1 cellular context compared by ENCODE assay signal in the genomic region with DNA sequence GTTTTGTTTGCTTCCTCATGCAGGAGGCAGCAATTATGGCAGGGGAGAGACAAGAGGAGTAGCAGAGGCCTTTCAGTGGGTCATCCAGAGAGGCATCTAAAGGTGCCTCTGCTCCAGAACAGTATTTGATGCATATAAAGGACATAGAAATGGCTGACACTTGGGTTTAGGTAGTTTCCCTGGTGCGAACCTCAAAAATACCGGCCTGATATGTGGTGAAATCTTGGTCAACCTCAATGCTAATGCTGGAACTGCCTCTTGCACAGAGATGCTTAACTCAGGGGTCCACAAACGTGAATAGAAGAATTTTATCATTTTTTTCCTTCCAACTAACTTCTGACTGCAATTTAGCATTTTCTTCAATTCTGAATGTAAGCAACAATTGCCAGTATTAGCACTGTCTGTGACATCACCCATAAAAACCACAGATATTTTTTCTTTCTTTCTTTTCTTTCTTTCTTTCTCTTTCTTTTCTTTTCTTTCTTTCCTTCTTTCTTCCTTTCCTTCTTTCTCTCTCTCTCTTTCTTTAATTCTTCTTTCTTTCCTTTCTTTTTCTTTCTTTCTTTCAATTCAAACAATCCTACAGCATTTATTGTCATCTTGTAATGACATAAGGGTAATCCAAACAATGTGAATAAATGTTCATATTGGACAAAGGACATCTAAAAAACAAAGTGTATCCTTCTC.
TF ChIP-seq lines count a peak whose summit lies in the region.

No MANE protein-coding gene starts in this region.

TF ChIP-seq in IMR-90, 13 proteins besides CTCF, POLR2A, EP300 and RAD21:
- TF ChIP-seq CEBPB (IDR thresholded peaks at IDR 0.05; ENCODE audit: low read depth, low read length) (no peak), RCOR1 (IDR thresholded peaks at IDR 0.05; ENCODE audit: insufficient replicate concordance, low read length) (no peak), FOS (IDR thresholded peaks at IDR 0.05; ENCODE audit: low read depth, low read length) (no peak), MAZ (IDR thresholded peaks at IDR 0.05; ENCODE audit: borderline replicate concordance, low read depth, low read length) (no peak), CHD1 (IDR thresholded peaks at IDR 0.05; ENCODE audit: low read depth, low read length) (no peak), NFE2L2 (IDR thresholded peaks at IDR 0.05; ENCODE audit: low read depth, low read length) (no peak)
- TF ChIP-seq, protein P1, sequence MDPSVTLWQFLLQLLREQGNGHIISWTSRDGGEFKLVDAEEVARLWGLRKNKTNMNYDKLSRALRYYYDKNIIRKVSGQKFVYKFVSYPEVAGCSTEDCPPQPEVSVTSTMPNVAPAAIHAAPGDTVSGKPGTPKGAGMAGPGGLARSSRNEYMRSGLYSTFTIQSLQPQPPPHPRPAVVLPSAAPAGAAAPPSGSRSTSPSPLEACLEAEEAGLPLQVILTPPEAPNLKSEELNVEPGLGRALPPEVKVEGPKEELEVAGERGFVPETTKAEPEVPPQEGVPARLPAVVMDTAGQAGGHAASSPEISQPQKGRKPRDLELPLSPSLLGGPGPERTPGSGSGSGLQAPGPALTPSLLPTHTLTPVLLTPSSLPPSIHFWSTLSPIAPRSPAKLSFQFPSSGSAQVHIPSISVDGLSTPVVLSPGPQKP (IDR thresholded peaks at IDR 0.05; ENCODE audit: borderline replicate concordance, low read depth, low read length), result no peak
